Comparison of ENCODE assay signal across 8 cellular contexts in genomic region chr1:201895913-201896807, GRCh38. TPM values are rescaled to one million over a fixed set of nuclear protein-coding genes. Genes with fewer than 3 reads are reported as not detected.
DNase-seq lines count a peak whose midpoint lies in the region; ATAC-seq and TF ChIP-seq lines count a peak whose summit lies in the region.

No MANE protein-coding gene starts in this region.

- ATAC-seq in GM18909 (IDR thresholded peaks at IDR 0.05; ENCODE audit: poor library complexity, unreplicated experiment), result peak; percentile 75
- peak; percentile 76 for ATAC-seq in HG03460 (IDR thresholded peaks at IDR 0.05; ENCODE audit: unreplicated experiment)

- DNase-seq in AG08395 (ENCODE audit: low spot score) (peak; percentile 89), NCI-H774 (lab: John Stamatoyannopoulos, UW) (peak; percentile 86), coronary artery (ENCODE audit: low spot score) (peak; percentile 95), lower leg skin (ENCODE audit: low spot score in 2 of 2) (peak; percentile 78 to 97)
- DNase-seq in activated CD4-positive, alpha-beta T cell treated with anti-CD3 and anti-CD28 coated beads, Interleukin-2, amount 50 U/mL, for 1 hour, result peak; percentile 77
- peak; percentile 74 to 75 for DNase-seq in stimulated activated CD4-positive, alpha-beta T cell treated with anti-CD3 and anti-CD28 coated beads, Interleukin-4, amount 100 ng/mL, for 4 hours

- 15 to 19% methylated on average over 9 to 10 of the region's 10 CpGs for WGBS in lower leg skin, 2 donors

- peak overlapping the region; percentile 2 for H3K4me3 ChIP-seq in coronary artery
- H3K4me3 ChIP-seq in lower leg skin (ENCODE audit: low read depth, poor library complexity, severe bottlenecking), result no peak overlapping the region

- H3K27ac ChIP-seq in coronary artery, result peak overlapping the region; percentile 58 to 91

- TF ChIP-seq CTCF in coronary artery (IDR thresholded peaks at IDR 0.05), result peak; percentile 89
- TF ChIP-seq CTCF in lower leg skin (IDR thresholded peaks at IDR 0.05), result peak in 1 of 3 donors; percentile 88

- intact Hi-C loops in lower leg skin (cut with DNase I; ENCODE audit: low total_unique reads), result no loop called here

- no peak for TF ChIP-seq POLR2A in lower leg skin (IDR thresholded peaks at IDR 0.05)

RNA-seq across cellular contexts. Expression of gene SHISA4, which starts 7.5 kb away (rescaled TPM):
- 10 to 100 TPM in 1 of 4 donors, 1 to 10 TPM in 3; 4.6 to 14.2 (median 7.2) TPM for total RNA-seq in lower leg skin

RNA-seq across cellular contexts. Expression of gene LMOD1, which starts 50.2 kb away (rescaled TPM):
- total RNA-seq in lower leg skin, result 10 to 100 TPM; 11.2 to 56.7 (median 23.4) TPM

RNA-seq across cellular contexts. Expression of gene TIMM17A, which starts 59.1 kb away (rescaled TPM):
- 10 to 100 TPM; 18.7 to 22.4 (median 20.2) TPM for total RNA-seq in lower leg skin
